ENCODE assay signal across 8 cellular contexts in the genomic region with DNA sequence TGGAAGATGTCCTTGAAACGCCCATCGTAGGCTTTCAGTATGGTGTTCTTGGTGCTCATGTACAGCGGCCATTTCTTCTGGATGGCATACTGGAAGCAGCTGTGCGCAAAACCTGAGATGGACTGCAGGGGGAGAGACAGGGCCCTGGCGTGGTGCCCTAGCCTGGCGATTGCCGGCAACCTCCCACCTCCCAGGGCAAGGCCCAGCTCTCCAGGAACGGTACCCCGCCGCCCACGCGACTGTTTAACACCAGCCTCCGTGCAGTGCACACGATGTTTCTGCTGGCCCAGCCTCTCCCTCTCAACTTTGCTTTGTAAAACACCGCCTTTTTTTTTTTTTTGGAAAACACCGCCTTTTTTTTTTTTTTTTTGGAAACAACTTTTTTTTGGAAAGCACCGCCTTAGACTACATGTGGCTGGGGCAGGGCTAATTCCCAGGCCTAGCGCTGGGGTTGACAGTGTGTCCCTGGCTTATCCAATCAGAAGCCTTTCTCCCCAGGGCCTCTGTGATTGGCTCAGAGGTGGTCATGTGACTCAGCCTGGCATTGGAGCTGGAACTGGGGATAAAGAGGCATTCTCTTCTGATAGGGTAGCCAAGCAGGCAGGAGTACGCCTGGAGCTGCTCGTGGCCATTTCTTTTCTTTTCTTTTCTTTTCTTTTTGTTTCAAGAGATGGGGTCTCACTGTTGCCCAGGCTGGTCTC. TPM values are rescaled to one million over a fixed set of nuclear protein-coding genes. Genes with fewer than 3 reads are reported as not detected.
DNase-seq lines count a peak whose midpoint lies in the region; ATAC-seq and TF ChIP-seq lines count a peak whose summit lies in the region.

No MANE protein-coding gene starts in this region.

- H4K20me1 ChIP-seq in SK-N-SH (ENCODE audit: insufficient read depth) = no peaks in the 10 kb centered on the region
- no peaks in the 10 kb centered on the region for H4K20me1 ChIP-seq in fibroblast of lung (ENCODE audit: control insufficient read depth, extremely low read depth, insufficient read depth, low read length)

- H2AFZ ChIP-seq in SK-N-SH (ENCODE audit: low read depth) (no peak overlapping the region), fibroblast of lung (ENCODE audit: low read length) (no peak overlapping the region)

- no peak overlapping the region for H3K4me2 ChIP-seq in SK-N-SH
- H3K4me2 ChIP-seq in fibroblast of lung (ENCODE audit: extremely low read depth, insufficient read depth, low read length) = no peak overlapping the region

- POLR2A ChIA-PET in SK-N-SH (lab: Yijun Ruan, JAX) = no interaction called here

- CTCF ChIA-PET in SK-N-SH (lab: Yijun Ruan, JAX) = interaction anchor here (0.8 to 2.9 kb wide), 6 partner anchors 11 to 193 kb away, joined by 3 to 12 read pairs (median 5); a partner anchor contains a TSS

- ATAC-seq in GM21447 (IDR thresholded peaks at IDR 0.05; ENCODE audit: unreplicated experiment) (no peak), GM18520 (IDR thresholded peaks at IDR 0.05; ENCODE audit: unreplicated experiment) (no peak)

- no peak overlapping the region for H3K4me3 ChIP-seq in SK-N-SH (ENCODE audit: low read depth in 2 of 2, low read length in 1 of 2)
- H3K4me3 ChIP-seq in fibroblast of lung (replicated peaks in 1 of 4; ENCODE audit: control extremely low read depth in 1 of 4, insufficient read depth in 1 of 4, low read depth in 3 of 4, low read length in 4 of 4) = no peak overlapping the region

- TF ChIP-seq CTCF in 22Rv1 (IDR thresholded peaks at IDR 0.05) (no peak), SK-N-SH (IDR thresholded peaks at IDR 0.05) (peak; percentile 12; the same call in 1 of the 2 replicates), fibroblast of lung (conservative IDR thresholded peaks at IDR 0.05 in 1 of 2, IDR thresholded peaks at IDR 0.05 in 1 of 2; ENCODE audit: low read depth in 1 of 2, low read length in 2 of 2) (peak; percentile 27 to 32)

- H3K9me3 ChIP-seq in SK-N-SH (no peaks in the 10 kb centered on the region), fibroblast of lung (ENCODE audit: control insufficient read depth, insufficient read depth, low read depth, low read length) (no peaks in the 10 kb centered on the region)

- TF ChIP-seq RAD21 in SK-N-SH (IDR thresholded peaks at IDR 0.05; ENCODE audit: low read length) = no peak

- H3K79me2 ChIP-seq in SK-N-SH (ENCODE audit: insufficient read depth) (no peaks in the 10 kb centered on the region), fibroblast of lung (ENCODE audit: control insufficient read depth, insufficient read depth, low read length) (no peaks in the 10 kb centered on the region)

- H3K27me3 ChIP-seq in SK-N-SH (ENCODE audit: insufficient read depth) (no peaks in the 10 kb centered on the region), fibroblast of lung (ENCODE audit: control insufficient read depth, insufficient read depth, low read length) (no peaks in the 10 kb centered on the region)

- no peak for TF ChIP-seq EP300 in SK-N-SH (IDR thresholded peaks at IDR 0.05; ENCODE audit: borderline replicate concordance in 1 of 2, low read depth in 1 of 2, low read length in 1 of 2)

- DNase-seq in ELF-1 (ENCODE audit: low read depth, low spot score) (peak; percentile 64), SK-N-SH (peak; percentile 77), fibroblast of lung (ENCODE audit: low read depth in 2 of 2) (peak in 1 of 2 donors; percentile 38), superior temporal gyrus (ENCODE audit: extremely low spot score) (peak; percentile 62), foreskin melanocyte (no peak)

- H3F3A ChIP-seq in SK-N-SH (replicated peaks; ENCODE audit: insufficient read depth) = no peaks in the 10 kb centered on the region

- H3K4me1 ChIP-seq in SK-N-SH (ENCODE audit: control insufficient read depth in 1 of 2, insufficient read depth in 2 of 2, low read depth in 1 of 2, low read length in 1 of 2) (no peaks in the 10 kb centered on the region), fibroblast of lung (ENCODE audit: control insufficient read depth, extremely low read depth, insufficient read depth, low read length) (no peaks in the 10 kb centered on the region)

- no peaks in the 10 kb centered on the region for H3K9me2 ChIP-seq in SK-N-SH

- H3K9ac ChIP-seq in SK-N-SH (no peak overlapping the region), fibroblast of lung (ENCODE audit: insufficient read depth, low read length) (no peak overlapping the region)

- H3K36me3 ChIP-seq in SK-N-SH (replicated peaks in 1 of 2; ENCODE audit: control insufficient read depth in 1 of 2, insufficient read depth in 2 of 2, low read length in 1 of 2) = peaks cover 5 to 6% of the 10 kb centered on the region in 2 experiments
- H3K36me3 ChIP-seq in fibroblast of lung (ENCODE audit: control insufficient read depth, insufficient read depth, low read length) = peaks cover 5% of the 10 kb centered on the region

- WGBS in SK-N-SH (ENCODE audit: low lambda C conversion rate) = 81% methylated on average over 17 of the region's 20 CpGs

- H3K27ac ChIP-seq in 22Rv1 = peak overlapping the region; percentile 61
- H3K27ac ChIP-seq in SK-N-SH (ENCODE audit: low read depth in 2 of 2, low read length in 1 of 2) = no peak overlapping the region
- no peak overlapping the region for H3K27ac ChIP-seq in fibroblast of lung (ENCODE audit: insufficient read depth, low read length)

TF ChIP-seq in SK-N-SH, 30 proteins besides CTCF, POLR2A, EP300 and RAD21:
- peak; percentile 51; the same call in 1 of the 2 replicates for TF ChIP-seq NFIC (IDR thresholded peaks at IDR 0.05; ENCODE audit: borderline replicate concordance)
- TF ChIP-seq SIN3A (IDR thresholded peaks at IDR 0.05; ENCODE audit: borderline replicate concordance, low read depth, low read length) = no peak
- TF ChIP-seq, protein P1, sequence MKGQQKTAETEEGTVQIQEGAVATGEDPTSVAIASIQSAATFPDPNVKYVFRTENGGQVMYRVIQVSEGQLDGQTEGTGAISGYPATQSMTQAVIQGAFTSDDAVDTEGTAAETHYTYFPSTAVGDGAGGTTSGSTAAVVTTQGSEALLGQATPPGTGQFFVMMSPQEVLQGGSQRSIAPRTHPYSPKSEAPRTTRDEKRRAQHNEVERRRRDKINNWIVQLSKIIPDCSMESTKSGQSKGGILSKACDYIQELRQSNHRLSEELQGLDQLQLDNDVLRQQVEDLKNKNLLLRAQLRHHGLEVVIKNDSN (IDR thresholded peaks at IDR 0.05; ENCODE audit: borderline replicate concordance, low read depth) = peak; percentile 72; the same call in 1 of the 2 replicates
- TF ChIP-seq, protein P2, sequence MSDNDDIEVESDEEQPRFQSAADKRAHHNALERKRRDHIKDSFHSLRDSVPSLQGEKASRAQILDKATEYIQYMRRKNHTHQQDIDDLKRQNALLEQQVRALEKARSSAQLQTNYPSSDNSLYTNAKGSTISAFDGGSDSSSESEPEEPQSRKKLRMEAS (IDR thresholded peaks at IDR 0.05; ENCODE audit: low read depth) = no peak

RNA-seq across cellular contexts. Expression of a gene that starts 14.7 kb away (rescaled TPM):
- polyA plus RNA-seq in SK-N-SH (2012; rRNA removed) (24.7 and 25.2 TPM in 2 replicates), fibroblast of lung (39.9 and 66.0 TPM in 2 replicates)
- 12.0 and 19.2 TPM in 2 replicates for polyA plus RNA-seq in SK-N-SH (2012; cell fraction: cytosol; rRNA removed)
- polyA plus RNA-seq in SK-N-SH (2012; cell fraction: nucleus; rRNA removed) = 15.3 TPM in 2 replicates
- total RNA-seq in fibroblast of lung = 21.8 and 47.9 TPM in 2 replicates
- 55.9 and 86.3 TPM in 2 replicates for polyA plus RNA-seq in fibroblast of lung (2012)
- polyA minus RNA-seq in fibroblast of lung (ENCODE audit: low replicate concordance) = 73.0 and 114 TPM in 2 replicates
